9 cellular contexts compared by ENCODE assay signal in the genomic region with DNA sequence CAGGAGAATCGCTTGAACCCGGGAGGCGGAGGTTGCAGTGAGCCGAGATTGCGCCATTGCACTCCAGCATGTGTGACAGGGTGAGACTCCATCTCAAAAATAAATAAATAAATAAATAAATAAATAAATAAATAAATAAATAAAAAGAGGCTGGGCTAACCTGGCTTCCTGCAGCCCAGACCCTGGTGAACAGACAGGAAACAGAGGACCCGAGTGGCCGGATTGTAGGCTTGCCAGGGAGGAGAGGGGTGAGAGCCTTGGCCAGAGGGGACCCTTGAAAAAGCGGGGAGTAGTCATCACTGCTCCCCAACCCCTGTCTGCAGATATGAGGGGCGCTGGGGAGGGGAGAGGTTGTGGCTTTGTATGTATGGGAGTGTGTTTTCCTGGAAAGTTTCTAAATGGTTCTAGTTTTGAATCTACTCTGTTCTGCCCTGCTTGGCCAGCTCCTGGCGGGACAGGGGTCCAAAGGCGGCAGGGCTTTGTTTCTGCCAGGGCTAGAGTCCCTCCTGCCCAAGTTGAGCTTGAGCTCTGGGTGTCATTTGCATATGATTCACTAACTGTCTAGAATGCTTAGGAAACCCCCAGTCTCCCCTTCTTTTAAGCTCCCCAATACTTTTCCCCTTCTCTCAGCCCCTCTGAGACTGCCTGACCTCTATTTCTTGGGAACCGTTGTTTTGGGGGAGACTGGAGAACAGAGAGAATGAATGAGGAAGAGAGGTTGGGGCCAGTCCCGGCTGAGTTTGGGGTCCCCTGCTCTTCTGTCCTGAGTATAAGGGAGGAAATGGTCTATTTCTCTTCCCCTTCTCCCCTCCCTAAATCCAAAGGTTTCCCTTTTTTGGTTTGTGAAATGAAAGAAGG. TPM values are rescaled to one million over a fixed set of nuclear protein-coding genes. Genes with fewer than 3 reads are reported as not detected.
DNase-seq lines count a peak whose midpoint lies in the region; ATAC-seq and TF ChIP-seq lines count a peak whose summit lies in the region.
"Had no signal": no experiment of that assay in that cellular context is flagged by ENCODE, and none has a peak within 500 bp of the region (broad histone marks: within the 10 kb centered on the region; RNA-seq: fewer than 3 reads in every experiment).

No MANE protein-coding gene starts in this region.

- peak overlapping the region; percentile 63 for H3K27ac ChIP-seq in colonic mucosa

- H3K9ac ChIP-seq in colonic mucosa (ENCODE audit: low read depth in 2 of 2, low read length in 2 of 2): peak overlapping the region; percentile 39 to 70

- TF ChIP-seq CTCF in Calu3 (IDR thresholded peaks at IDR 0.05; ENCODE audit: unreplicated experiment) (no peak), colonic mucosa (IDR thresholded peaks at IDR 0.05) (no peak), osteocyte (IDR thresholded peaks at IDR 0.05) (no peak), Caco-2 (IDR thresholded peaks at IDR 0.05; ENCODE audit: insufficient read depth in 1 of 2, low read depth in 1 of 2, low read length in 1 of 2, severe bottlenecking in 1 of 2, unreplicated experiment in 1 of 2) (no peak)

- H3K27me3 Mint-ChIP-seq in Calu3 (ENCODE audit: unreplicated experiment) (no peaks in the 10 kb centered on the region), osteocyte (ENCODE audit: unreplicated experiment) (no peaks in the 10 kb centered on the region), Caco-2 (ENCODE audit: insufficient read depth, unreplicated experiment) (no peaks in the 10 kb centered on the region)

- CTCF ChIA-PET in Calu3 (lab: Charles Lee): interaction anchor here (0.6 to 36.5 kb wide), 8 partner anchors 13 to 701 kb away, joined by 3 to 1520 read pairs (median 6); a partner anchor contains a TSS
- CTCF ChIA-PET in Caco-2 (lab: Charles Lee): interaction anchor here (3.5 kb wide), 1 partner anchor 8 kb away, joined by 14 read pairs; no protein-coding TSS in a partner anchor

- H3K4me1 Mint-ChIP-seq in Calu3 (ENCODE audit: low read depth, unreplicated experiment) (peaks cover 91% of the 10 kb centered on the region), osteocyte (ENCODE audit: unreplicated experiment) (peaks cover 83% of the 10 kb centered on the region), Caco-2 (ENCODE audit: low read depth, unreplicated experiment) (peaks cover 15% of the 10 kb centered on the region)

- H3K27ac Mint-ChIP-seq in Calu3 (ENCODE audit: unreplicated experiment) (peak overlapping the region; percentile 8), osteocyte (ENCODE audit: unreplicated experiment) (peak overlapping the region; percentile 34), Caco-2 (ENCODE audit: unreplicated experiment) (no peak overlapping the region)

- ATAC-seq in HG02588 (IDR thresholded peaks at IDR 0.05; ENCODE audit: unreplicated experiment) (no peak), HG02970 (IDR thresholded peaks at IDR 0.05; ENCODE audit: low FRiP score, unreplicated experiment) (no peak)
- ATAC-seq: K562 had no signal

- intact Hi-C loops in Calu3 (cut with micrococcal nuclease; ENCODE audit: unreplicated experiment): no loop called here
- intact Hi-C loops in colonic mucosa (cut with DNase I): no loop called here
- intact Hi-C loops in Caco-2 (cut with micrococcal nuclease; ENCODE audit: unreplicated experiment): no loop called here

- no peaks in the 10 kb centered on the region for H3K9me3 Mint-ChIP-seq in Calu3 (ENCODE audit: low read depth, unreplicated experiment)
- no peaks in the 10 kb centered on the region for H3K9me3 Mint-ChIP-seq in osteocyte (ENCODE audit: unreplicated experiment)
- H3K9me3 Mint-ChIP-seq in Caco-2 (ENCODE audit: unreplicated experiment): no peaks in the 10 kb centered on the region

- H3K27me3 ChIP-seq in colonic mucosa: no peaks in the 10 kb centered on the region
- no peaks in the 10 kb centered on the region for H3K27me3 ChIP-seq in Caco-2 (replicated peaks; ENCODE audit: control insufficient read depth, insufficient read depth, low read length)

- H3K36me3 ChIP-seq in colonic mucosa (no peaks in the 10 kb centered on the region), Caco-2 (ENCODE audit: control insufficient read depth, insufficient read depth, low read length) (no peaks in the 10 kb centered on the region; the same call in 1 of the 2 replicates)

- H3K4me3 ChIP-seq in colonic mucosa: no peak overlapping the region
- no peak overlapping the region for H3K4me3 ChIP-seq in Caco-2 (ENCODE audit: low read depth, low read length)
- H3K4me3 ChIP-seq: K562 had no signal

- peaks cover 46% of the 10 kb centered on the region for H3K36me3 Mint-ChIP-seq in Calu3 (ENCODE audit: insufficient read depth, unreplicated experiment)
- peaks cover 3% of the 10 kb centered on the region for H3K36me3 Mint-ChIP-seq in osteocyte (ENCODE audit: unreplicated experiment)
- no peaks in the 10 kb centered on the region for H3K36me3 Mint-ChIP-seq in Caco-2 (ENCODE audit: insufficient read depth, unreplicated experiment)

- no peaks in the 10 kb centered on the region for H3K9me3 ChIP-seq in colonic mucosa
- H3K9me3 ChIP-seq in Caco-2: no peaks in the 10 kb centered on the region

- BruUV-seq in Calu3 (replicated peaks; lab: Mats Ljungman, UMichigan) (no TSS peak), Caco-2 (replicated peaks; lab: Mats Ljungman, UMichigan) (no TSS peak)

- H3K4me3 Mint-ChIP-seq in Calu3 (ENCODE audit: low read depth, unreplicated experiment) (no peak overlapping the region), osteocyte (ENCODE audit: unreplicated experiment) (no peak overlapping the region), Caco-2 (ENCODE audit: unreplicated experiment) (no peak overlapping the region)

- POLR2A ChIA-PET in Caco-2 (lab: Charles Lee): interaction anchor here (0.7 kb wide), 1 partner anchor 20 kb away, joined by 3 read pairs; no protein-coding TSS in a partner anchor

- H3K4me1 ChIP-seq in colonic mucosa (peaks cover 30% of the 10 kb centered on the region), Caco-2 (peaks cover 17% of the 10 kb centered on the region)

- DNase-seq in Calu3: no peak
- peak; percentile 1 for DNase-seq in NCI-H226
- DNase-seq in colonic mucosa: no peak
- DNase-seq in osteocyte (ENCODE audit: extremely low spot score, unreplicated experiment): no peak
- DNase-seq in Caco-2: no peak
- DNase-seq in NCI-H2081 (lab: John Stamatoyannopoulos, UW): no peak

RNA-seq across cellular contexts. Expression of a gene that starts 16.4 kb away (rescaled TPM):
- total RNA-seq in Calu3 (2022) (150 and 170 TPM in 2 replicates), colonic mucosa (10 to 100 TPM; 25.6 to 46.7 TPM), osteocyte (62.6 and 65.2 TPM in 2 replicates), Caco-2 (2022) (26.6 and 27.6 TPM in 2 replicates)

RNA-seq across cellular contexts. Expression of a gene that starts 37.7 kb away (rescaled TPM):
- total RNA-seq in Calu3 (2022) (567 and 645 TPM in 2 replicates), colonic mucosa (10 to 100 TPM in 1 of 2 donors, 1 to 10 TPM in 1; 8.5 to 40.8 TPM), osteocyte (6.7 and 10.8 TPM in 2 replicates), Caco-2 (2022) (86.1 and 96.4 TPM in 2 replicates)

RNA-seq across cellular contexts. Expression of a gene that starts 39.2 kb away (rescaled TPM):
- total RNA-seq in Calu3 (2022) (0.44 and 0.71 TPM in 2 replicates), colonic mucosa (under 1 TPM; 0.40 to 0.85 TPM), osteocyte (0.40 TPM in 1 of 2 replicates, not detected in the other), Caco-2 (2022) (not detected in 2 replicates)
